Comparison of ENCODE assay signal across 8 cellular contexts in genomic region chr17:40095944-40096791, GRCh38. TPM values are rescaled to one million over a fixed set of nuclear protein-coding genes. Genes with fewer than 3 reads are reported as not detected.
A peak's percentile ranks its signal among the peaks of the same experiment; 100 is the strongest.
DNase-seq lines count a peak whose midpoint lies in the region; ATAC-seq and TF ChIP-seq lines count a peak whose summit lies in the region.

No MANE protein-coding gene starts in this region.

- H3K27ac ChIP-seq in DOHH2 (ENCODE audit: low read depth, low read length) (peak overlapping the region; percentile 39), OCI-LY1 (ENCODE audit: low read depth, low read length, poor library complexity, severe bottlenecking) (peak overlapping the region; percentile 80), substantia nigra (ENCODE audit: low read depth, low read length, poor library complexity, severe bottlenecking) (peak overlapping the region; percentile 87)

- H3K27me3 Mint-ChIP-seq in naive thymus-derived CD8-positive, alpha-beta T cell, result no peaks in the 10 kb centered on the region

- H3K9me3 ChIP-seq in DOHH2 (ENCODE audit: control insufficient read depth, insufficient read depth, low read length) (no peaks in the 10 kb centered on the region), OCI-LY1 (ENCODE audit: low read length) (no peaks in the 10 kb centered on the region)

- peaks cover 60% of the 10 kb centered on the region for H3K4me1 ChIP-seq in DOHH2 (ENCODE audit: control insufficient read depth, low read length)
- H3K4me1 ChIP-seq in OCI-LY1 (ENCODE audit: insufficient read depth, low read length, severe bottlenecking), result peaks cover 57% of the 10 kb centered on the region

- H3K9ac ChIP-seq in OCI-LY1 (ENCODE audit: low read length), result peak overlapping the region; percentile 32; the same call in 1 of the 2 replicates

- CTCF ChIA-PET in HEK293T (lab: Yijun Ruan, JAX), result interaction anchor here (2.3 kb wide), 1 partner anchor 21 kb away, joined by 8 read pairs; no protein-coding TSS in a partner anchor

- H3K9me2 ChIP-seq in DOHH2 (replicated peaks; ENCODE audit: control insufficient read depth, low read length) (no peaks in the 10 kb centered on the region), OCI-LY1 (ENCODE audit: low read depth, low read length) (no peaks in the 10 kb centered on the region)

- H4K20me1 ChIP-seq in DOHH2 (ENCODE audit: control insufficient read depth, insufficient read depth, low read depth, low read length) (no peaks in the 10 kb centered on the region), OCI-LY1 (ENCODE audit: insufficient read depth, low read length) (no peaks in the 10 kb centered on the region)

- ATAC-seq in GM21576 (IDR thresholded peaks at IDR 0.05; ENCODE audit: unreplicated experiment), result peak; percentile 59
- ATAC-seq in activated naive CD4-positive, alpha-beta T cell treated with anti-CD3 and anti-CD28 coated beads, Interleukin-2, amount 50 U/mL, for 72 hours, result peak; percentile 78 to 85
- peak; percentile 60 to 71 for ATAC-seq in naive thymus-derived CD8-positive, alpha-beta T cell

- H3F3A ChIP-seq in DOHH2 (ENCODE audit: control insufficient read depth, insufficient read depth) (no peaks in the 10 kb centered on the region), OCI-LY1 (ENCODE audit: insufficient read depth, low read length) (no peaks in the 10 kb centered on the region)

- H3K4me3 ChIP-seq in DOHH2 (ENCODE audit: low read length), result peak overlapping the region; percentile 27
- H3K4me3 ChIP-seq in OCI-LY1 (ENCODE audit: low read depth, low read length, poor library complexity, severe bottlenecking), result peak overlapping the region; percentile 35

- peaks cover 23% of the 10 kb centered on the region for H3K36me3 ChIP-seq in DOHH2 (ENCODE audit: control insufficient read depth, low read length)
- peaks cover 24% of the 10 kb centered on the region; the same call in 1 of the 2 replicates for H3K36me3 ChIP-seq in OCI-LY1 (ENCODE audit: insufficient read depth, low read length)

- peak overlapping the region; percentile 49 for H3K4me2 ChIP-seq in DOHH2 (ENCODE audit: low read length)
- H3K4me2 ChIP-seq in OCI-LY1 (ENCODE audit: low read length), result peak overlapping the region; percentile 55

- peak overlapping the region; percentile 44 to 87 for H3K27ac Mint-ChIP-seq in activated naive CD4-positive, alpha-beta T cell treated with anti-CD3 and anti-CD28 coated beads, Interleukin-2, amount 50 U/mL, for 72 hours
- H3K27ac Mint-ChIP-seq in naive thymus-derived CD8-positive, alpha-beta T cell, result peak overlapping the region; percentile 67 to 99 (median 94)

- H3K79me2 ChIP-seq in DOHH2 (ENCODE audit: control insufficient read depth, low read length) (no peaks in the 10 kb centered on the region), OCI-LY1 (ENCODE audit: insufficient read depth, low read length) (no peaks in the 10 kb centered on the region)

- DNase-seq in activated naive CD4-positive, alpha-beta T cell treated with anti-CD3 and anti-CD28 coated beads, Interleukin-2, amount 50 U/mL, for 72 hours (ENCODE audit: low spot score in 2 of 2), result peak; percentile 78 to 92
- peak; percentile 51 to 95 (median 83) for DNase-seq in naive thymus-derived CD8-positive, alpha-beta T cell
- peak in 4 of 49 donors; percentile 9 to 37 (median 23) for DNase-seq in substantia nigra (lab: John Stamatoyannopoulos, UW)
- no peak for DNase-seq in NCI-H82 (lab: John Stamatoyannopoulos, UW)
- no peak for DNase-seq in HEK293T (ENCODE audit: extremely low spot score)

- peaks cover 0 to 12% of the 10 kb centered on the region in 2 donors for H3K9me3 Mint-ChIP-seq in activated naive CD4-positive, alpha-beta T cell treated with anti-CD3 and anti-CD28 coated beads, Interleukin-2, amount 50 U/mL, for 72 hours
- H3K9me3 Mint-ChIP-seq in naive thymus-derived CD8-positive, alpha-beta T cell, result no peaks in the 10 kb centered on the region

- POLR2A ChIA-PET in naive thymus-derived CD8-positive, alpha-beta T cell (lab: Charles Lee), result interaction anchor here (0.6 to 17.0 kb wide), 12 partner anchors 12 to 1568 kb away, joined by 3 to 523 read pairs (median 4); partner anchors contain the start of genes CASC3, MED24, THRA and WIPF2
- POLR2A ChIA-PET in HEK293T (lab: Yijun Ruan, JAX), result interaction anchor here (1.3 kb wide), 1 partner anchor 18 kb away, joined by 3 read pairs; no protein-coding TSS in a partner anchor

- peaks cover 49 to 80% (median 73%) of the 10 kb centered on the region in 4 donors for H3K4me1 Mint-ChIP-seq in naive thymus-derived CD8-positive, alpha-beta T cell

- peaks cover 11 to 50% of the 10 kb centered on the region in 2 donors for H3K36me3 Mint-ChIP-seq in activated naive CD4-positive, alpha-beta T cell treated with anti-CD3 and anti-CD28 coated beads, Interleukin-2, amount 50 U/mL, for 72 hours
- H3K36me3 Mint-ChIP-seq in naive thymus-derived CD8-positive, alpha-beta T cell, result peaks cover 7 to 47% (median 8%) of the 10 kb centered on the region in 3 donors

- H2AFZ ChIP-seq in OCI-LY1 (ENCODE audit: low read length), result no peak overlapping the region

- H3K27me3 ChIP-seq in DOHH2 (ENCODE audit: control insufficient read depth, low read length) (peaks cover 3% of the 10 kb centered on the region; the same call in 1 of the 2 replicates), OCI-LY1 (ENCODE audit: insufficient read depth, low read length) (no peaks in the 10 kb centered on the region)

- no peak for TF ChIP-seq CTCF in DOHH2 (IDR thresholded peaks at IDR 0.05; ENCODE audit: low read depth, low read length, poor library complexity, severe bottlenecking)
- TF ChIP-seq CTCF in OCI-LY1 (IDR thresholded peaks at IDR 0.05; ENCODE audit: low read length), result no peak

- peak overlapping the region; percentile 68 to 98 (median 92) for H3K4me3 Mint-ChIP-seq in naive thymus-derived CD8-positive, alpha-beta T cell

TF ChIP-seq in HEK293T, 16 proteins besides CTCF, POLR2A, EP300 and RAD21:
- TF ChIP-seq HDGF (IDR thresholded peaks at IDR 0.05; ENCODE audit: borderline replicate concordance) (no peak), FOXA1 (IDR thresholded peaks at IDR 0.05) (no peak), CTBP1 (IDR thresholded peaks at IDR 0.05; ENCODE audit: borderline replicate concordance) (no peak), TARDBP (IDR thresholded peaks at IDR 0.05) (no peak)

RNA-seq across cellular contexts. Expression of gene NR1D1, which starts 4.2 kb away (rescaled TPM):
- 10 to 100 TPM in 1 of 2 donors, 1 to 10 TPM in 1; 4.8 to 26.7 TPM for total RNA-seq in activated naive CD4-positive, alpha-beta T cell treated with anti-CD3 and anti-CD28 coated beads, Interleukin-2, amount 50 U/mL, for 72 hours
- total RNA-seq in naive thymus-derived CD8-positive, alpha-beta T cell, result 10 to 100 TPM; 18.2 to 19.2 TPM
- polyA plus RNA-seq in naive thymus-derived CD8-positive, alpha-beta T cell, result 1 to 10 TPM; 3.9 to 9.9 (median 6.4) TPM

RNA-seq across cellular contexts. Expression of gene MSL1, which starts 25.6 kb away (rescaled TPM):
- total RNA-seq in activated naive CD4-positive, alpha-beta T cell treated with anti-CD3 and anti-CD28 coated beads, Interleukin-2, amount 50 U/mL, for 72 hours, result 100 to 1,000 TPM in 1 of 2 donors, 10 to 100 TPM in 1; 83.4 to 140 TPM
- total RNA-seq in naive thymus-derived CD8-positive, alpha-beta T cell, result 100 to 1,000 TPM; 132 to 135 TPM
- 10 to 100 TPM in 1 of 3 donors, 1 to 10 TPM in 2; 6.8 to 12.8 (median 9.2) TPM for polyA plus RNA-seq in naive thymus-derived CD8-positive, alpha-beta T cell

RNA-seq across cellular contexts. Expression of gene THRA, which starts 33.4 kb away (rescaled TPM):
- total RNA-seq in activated naive CD4-positive, alpha-beta T cell treated with anti-CD3 and anti-CD28 coated beads, Interleukin-2, amount 50 U/mL, for 72 hours, result 10 to 100 TPM; 14.5 to 19.3 TPM
- total RNA-seq in naive thymus-derived CD8-positive, alpha-beta T cell, result 10 to 100 TPM; 53.6 to 54.2 TPM
- polyA plus RNA-seq in naive thymus-derived CD8-positive, alpha-beta T cell, result 10 to 100 TPM; 11.3 to 23.3 (median 22.2) TPM

RNA-seq across cellular contexts. Expression of gene MED24, which starts 42.0 kb away (rescaled TPM):
- 100 to 1,000 TPM; 106 to 133 TPM for total RNA-seq in activated naive CD4-positive, alpha-beta T cell treated with anti-CD3 and anti-CD28 coated beads, Interleukin-2, amount 50 U/mL, for 72 hours
- 100 to 1,000 TPM; 104 TPM for total RNA-seq in naive thymus-derived CD8-positive, alpha-beta T cell
- polyA plus RNA-seq in naive thymus-derived CD8-positive, alpha-beta T cell, result 10 to 100 TPM; 37.3 to 67.7 (median 42.1) TPM

RNA-seq across cellular contexts. Expression of gene CASC3, which starts 44.2 kb away (rescaled TPM):
- total RNA-seq in activated naive CD4-positive, alpha-beta T cell treated with anti-CD3 and anti-CD28 coated beads, Interleukin-2, amount 50 U/mL, for 72 hours, result 100 to 1,000 TPM; 104 to 212 TPM
- total RNA-seq in naive thymus-derived CD8-positive, alpha-beta T cell, result 100 to 1,000 TPM; 153 to 162 TPM
- polyA plus RNA-seq in naive thymus-derived CD8-positive, alpha-beta T cell, result 10 to 100 TPM; 33.5 to 46.9 (median 40.6) TPM

Comparison
In these comparisons a context has a peak if more than half of its experiments do, and no peak if none do; other contexts are left out.
1. DNase-seq: peak in activated naive CD4-positive, alpha-beta T cell treated with anti-CD3 and anti-CD28 coated beads, Interleukin-2, amount 50 U/mL, for 72 hours (2 of 2) and naive thymus-derived CD8-positive, alpha-beta T cell (10 of 10); none in NCI-H82 (single experiment) and HEK293T (single experiment).
2. Peak in every context shown above with its lines, with median percentiles within 50 percentile points of each other: H3K27ac ChIP-seq and ATAC-seq.